Comparison of ENCODE assay signal across 22 cellular contexts in the genomic region with DNA sequence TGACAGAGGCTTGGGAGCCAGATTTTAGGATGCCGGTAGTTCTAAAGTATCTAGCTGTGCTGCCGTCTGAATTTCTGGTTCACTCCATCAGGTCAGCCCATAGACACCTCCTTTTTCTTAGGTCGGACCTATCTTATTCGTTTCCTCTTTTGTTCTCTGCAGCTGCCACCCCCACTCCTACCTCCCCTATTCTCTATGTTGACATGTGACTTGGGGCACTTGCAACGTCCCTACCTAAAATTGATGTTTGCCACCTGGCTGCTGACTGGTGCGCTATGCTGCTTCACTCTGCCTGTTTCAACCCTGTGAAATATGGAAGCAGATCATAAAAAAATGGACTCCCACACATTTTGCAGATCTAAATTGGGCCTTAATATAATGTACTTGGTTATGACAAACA.
"Had no signal": no experiment of that assay in that cellular context is flagged by ENCODE, and none has a peak within 500 bp of the region (broad histone marks: within the 10 kb centered on the region; RNA-seq: fewer than 3 reads in every experiment).

No MANE protein-coding gene starts in this region.

- H3K9me3 Mint-ChIP-seq: activated CD4-positive, alpha-beta memory T cell treated with anti-CD3 and anti-CD28 coated beads, Interleukin-2, amount 10 ng/mL, durations not matched to agents 7 days and 5 days; activated naive CD8-positive, alpha-beta T cell treated with anti-CD3 and anti-CD28 coated beads, Interleukin-2, amount 10 ng/mL, durations not matched to agents 7 days and 5 days; activated T-helper 17 cell treated with anti-CD3 and anti-CD28 coated beads, Interleukin-2, amount 50 U/mL, for 72 hours; central memory CD8-positive, alpha-beta T cell; stimulated activated memory B cell treated with anti-CD40 and anti-IgM and Interleukin-4, amounts not matched to agents 10 μg/mL and 1 μg/mL and 100 μg/mL, for 72 hours had no signal

- H3K4me3 Mint-ChIP-seq: activated CD4-positive, alpha-beta memory T cell treated with anti-CD3 and anti-CD28 coated beads, Interleukin-2, amount 10 ng/mL, durations not matched to agents 7 days and 5 days; activated naive CD8-positive, alpha-beta T cell treated with anti-CD3 and anti-CD28 coated beads, Interleukin-2, amount 10 ng/mL, durations not matched to agents 7 days and 5 days; activated T-helper 17 cell treated with anti-CD3 and anti-CD28 coated beads, Interleukin-2, amount 50 U/mL, for 72 hours; central memory CD8-positive, alpha-beta T cell; naive thymus-derived CD4-positive, alpha-beta T cell; stimulated activated memory B cell treated with anti-CD40 and anti-IgM and Interleukin-4, amounts not matched to agents 10 μg/mL and 1 μg/mL and 100 μg/mL, for 72 hours had no signal

- DNase-seq: activated CD4-positive, alpha-beta memory T cell treated with anti-CD3 and anti-CD28 coated beads, Interleukin-2, amount 10 ng/mL, durations not matched to agents 7 days and 5 days; activated CD4-positive, alpha-beta T cell treated with anti-CD3 and anti-CD28 coated beads for 48 hours; activated CD4-positive, CD25-positive, alpha-beta regulatory T cell; activated naive CD4-positive, alpha-beta T cell; activated naive CD8-positive, alpha-beta T cell treated with anti-CD3 and anti-CD28 coated beads, Interleukin-2, amount 10 ng/mL, durations not matched to agents 7 days and 5 days; activated T-cell treated with anti-CD3 and anti-CD28 coated beads, Interleukin-2, amount 50 U/mL, for 1 hour; colonic mucosa; left cardiac atrium; mesenchymal stem cell; naive thymus-derived CD4-positive, alpha-beta T cell; spleen; stimulated activated CD4-positive, alpha-beta T cell treated with anti-CD3 and anti-CD28 coated beads, Interleukin-4, amount 100 ng/mL, for 4 hours; T-helper 1 cell; T-helper 9 cell; testis had no signal

- H3K4me3 ChIP-seq: colonic mucosa, hepatocyte, spleen, testis had no signal

- H3K27me3 Mint-ChIP-seq: activated CD4-positive, alpha-beta memory T cell treated with anti-CD3 and anti-CD28 coated beads, Interleukin-2, amount 10 ng/mL, durations not matched to agents 7 days and 5 days; activated naive CD8-positive, alpha-beta T cell treated with anti-CD3 and anti-CD28 coated beads, Interleukin-2, amount 10 ng/mL, durations not matched to agents 7 days and 5 days; activated T-helper 17 cell treated with anti-CD3 and anti-CD28 coated beads, Interleukin-2, amount 50 U/mL, for 72 hours; central memory CD8-positive, alpha-beta T cell; stimulated activated memory B cell treated with anti-CD40 and anti-IgM and Interleukin-4, amounts not matched to agents 10 μg/mL and 1 μg/mL and 100 μg/mL, for 72 hours had no signal

- H3K4me1 Mint-ChIP-seq: activated CD4-positive, alpha-beta memory T cell treated with anti-CD3 and anti-CD28 coated beads, Interleukin-2, amount 10 ng/mL, durations not matched to agents 7 days and 5 days; activated naive CD8-positive, alpha-beta T cell treated with anti-CD3 and anti-CD28 coated beads, Interleukin-2, amount 10 ng/mL, durations not matched to agents 7 days and 5 days; activated T-helper 17 cell treated with anti-CD3 and anti-CD28 coated beads, Interleukin-2, amount 50 U/mL, for 72 hours; central memory CD8-positive, alpha-beta T cell; stimulated activated memory B cell treated with anti-CD40 and anti-IgM and Interleukin-4, amounts not matched to agents 10 μg/mL and 1 μg/mL and 100 μg/mL, for 72 hours had no signal

- H3K9ac ChIP-seq: parathyroid adenoma had no signal

- H3K27ac Mint-ChIP-seq: activated CD4-positive, alpha-beta memory T cell treated with anti-CD3 and anti-CD28 coated beads, Interleukin-2, amount 10 ng/mL, durations not matched to agents 7 days and 5 days; activated naive CD8-positive, alpha-beta T cell treated with anti-CD3 and anti-CD28 coated beads, Interleukin-2, amount 10 ng/mL, durations not matched to agents 7 days and 5 days; activated T-helper 17 cell treated with anti-CD3 and anti-CD28 coated beads, Interleukin-2, amount 50 U/mL, for 72 hours; naive thymus-derived CD4-positive, alpha-beta T cell; stimulated activated memory B cell treated with anti-CD40 and anti-IgM and Interleukin-4, amounts not matched to agents 10 μg/mL and 1 μg/mL and 100 μg/mL, for 72 hours had no signal

- H3K36me3 Mint-ChIP-seq: activated naive CD8-positive, alpha-beta T cell treated with anti-CD3 and anti-CD28 coated beads, Interleukin-2, amount 10 ng/mL, durations not matched to agents 7 days and 5 days; naive thymus-derived CD4-positive, alpha-beta T cell; stimulated activated memory B cell treated with anti-CD40 and anti-IgM and Interleukin-4, amounts not matched to agents 10 μg/mL and 1 μg/mL and 100 μg/mL, for 72 hours had no signal

- H3K27me3 ChIP-seq: colonic mucosa, hepatocyte, neutrophil, spleen, testis had no signal

- ATAC-seq: activated T-helper 17 cell treated with anti-CD3 and anti-CD28 coated beads, Interleukin-2, amount 50 U/mL, for 72 hours; esophagus mucosa; left cardiac atrium; naive thymus-derived CD4-positive, alpha-beta T cell had no signal

- H3K36me3 ChIP-seq: colonic mucosa, neutrophil, spleen had no signal

- H3K27ac ChIP-seq: colonic mucosa, neutrophil, parathyroid adenoma, spleen, testis had no signal

- H3K9me3 ChIP-seq: colonic mucosa, neutrophil, spleen, testis had no signal
